8 cellular contexts compared by ENCODE assay signal in the genomic region with DNA sequence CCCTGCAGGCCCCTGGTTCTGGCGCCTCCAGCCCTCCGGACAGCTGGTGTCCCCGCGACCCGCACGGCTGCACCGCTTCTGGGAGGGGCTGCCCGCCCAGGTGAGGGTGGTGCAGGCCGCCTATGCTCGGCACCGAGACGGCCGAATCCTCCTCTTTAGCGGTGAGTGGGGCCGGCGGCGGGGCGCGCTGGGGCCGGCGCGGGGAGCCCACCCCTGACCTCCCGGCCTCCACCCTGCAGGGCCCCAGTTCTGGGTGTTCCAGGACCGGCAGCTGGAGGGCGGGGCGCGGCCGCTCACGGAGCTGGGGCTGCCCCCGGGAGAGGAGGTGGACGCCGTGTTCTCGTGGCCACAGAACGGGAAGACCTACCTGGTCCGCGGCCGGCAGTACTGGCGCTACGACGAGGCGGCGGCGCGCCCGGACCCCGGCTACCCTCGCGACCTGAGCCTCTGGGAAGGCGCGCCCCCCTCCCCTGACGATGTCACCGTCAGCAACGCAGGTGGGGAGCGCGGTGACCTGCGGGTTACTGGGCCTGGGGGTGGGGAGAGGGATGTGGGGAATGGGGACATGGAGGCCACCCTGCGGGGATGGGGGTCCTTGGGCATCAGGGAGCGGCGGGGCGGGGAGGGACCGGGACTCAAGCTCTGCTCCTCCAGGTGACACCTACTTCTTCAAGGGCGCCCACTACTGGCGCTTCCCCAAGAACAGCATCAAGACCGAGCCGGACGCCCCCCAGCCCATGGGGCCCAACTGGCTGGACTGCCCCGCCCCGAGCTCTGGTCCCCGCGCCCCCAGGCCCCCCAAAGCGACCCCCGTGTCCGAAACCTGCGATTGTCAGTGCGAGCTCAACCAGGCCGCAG. TPM values are rescaled to one million over a fixed set of nuclear protein-coding genes. Genes with fewer than 3 reads are reported as not detected.
DNase-seq lines count a peak whose midpoint lies in the region; ATAC-seq and TF ChIP-seq lines count a peak whose summit lies in the region.

No MANE protein-coding gene starts in this region.

- no peaks in the 10 kb centered on the region for H4K20me1 ChIP-seq in fibroblast of lung (ENCODE audit: control insufficient read depth, extremely low read depth, insufficient read depth, low read length)

- peaks cover 10% of the 10 kb centered on the region for H3K4me1 ChIP-seq in ACC112 (ENCODE audit: control insufficient read depth, insufficient read depth, low read length, unreplicated experiment)
- no peaks in the 10 kb centered on the region for H3K4me1 ChIP-seq in fibroblast of lung (ENCODE audit: control insufficient read depth, extremely low read depth, insufficient read depth, low read length)
- H3K4me1 ChIP-seq in urinary bladder (ENCODE audit: insufficient read depth): no peaks in the 10 kb centered on the region

- no peaks in the 10 kb centered on the region for H3K9me3 Mint-ChIP-seq in IgD-negative memory B cell
- H3K9me3 Mint-ChIP-seq in activated CD8-positive, alpha-beta T cell treated with anti-CD3 and anti-CD28 coated beads, Interleukin-2, amount 10 ng/mL, durations not matched to agents 7 days and 5 days (ENCODE audit: insufficient read depth): no peaks in the 10 kb centered on the region
- H3K9me3 Mint-ChIP-seq in naive thymus-derived CD8-positive, alpha-beta T cell: no peaks in the 10 kb centered on the region

- H3K9me3 ChIP-seq in fibroblast of lung (ENCODE audit: control insufficient read depth, insufficient read depth, low read depth, low read length): no peaks in the 10 kb centered on the region

- peak overlapping the region; percentile 89 for H2AFZ ChIP-seq in ACC112 (ENCODE audit: low read length, unreplicated experiment)
- peak overlapping the region; percentile 75 for H2AFZ ChIP-seq in fibroblast of lung (ENCODE audit: low read length)

- no peaks in the 10 kb centered on the region for H3K36me3 ChIP-seq in ACC112 (ENCODE audit: insufficient read depth, low read length)
- no peaks in the 10 kb centered on the region for H3K36me3 ChIP-seq in fibroblast of lung (ENCODE audit: control insufficient read depth, insufficient read depth, low read length)
- H3K36me3 ChIP-seq in urinary bladder (ENCODE audit: insufficient read depth): no peaks in the 10 kb centered on the region

- peak; percentile 81 for DNase-seq in activated CD8-positive, alpha-beta T cell treated with anti-CD3 and anti-CD28 coated beads, Interleukin-2, amount 10 ng/mL, durations not matched to agents 7 days and 5 days
- DNase-seq in fibroblast of lung (ENCODE audit: low read depth in 2 of 2): peak in 1 of 2 donors; percentile 9
- DNase-seq in naive thymus-derived CD8-positive, alpha-beta T cell: peak in 5 of 10 donors; percentile 39 to 75 (median 46)
- no peak for DNase-seq in AG08395 (ENCODE audit: low spot score)

- no peaks in the 10 kb centered on the region for H3K36me3 Mint-ChIP-seq in IgD-negative memory B cell
- peaks cover 61% of the 10 kb centered on the region for H3K36me3 Mint-ChIP-seq in activated CD8-positive, alpha-beta T cell treated with anti-CD3 and anti-CD28 coated beads, Interleukin-2, amount 10 ng/mL, durations not matched to agents 7 days and 5 days (ENCODE audit: low read depth)
- peaks cover 0 to 16% (median 0%) of the 10 kb centered on the region in 3 donors for H3K36me3 Mint-ChIP-seq in naive thymus-derived CD8-positive, alpha-beta T cell

- WGBS in urinary bladder: 7% methylated on average over 76 of the region's 76 CpGs

- CTCF ChIA-PET in activated CD8-positive, alpha-beta T cell treated with anti-CD3 and anti-CD28 coated beads, Interleukin-2, amount 10 ng/mL, durations not matched to agents 7 days and 5 days (lab: Charles Lee): interaction anchor here (0.6 to 3.7 kb wide), 37 partner anchors 10 to 399 kb away, joined by 3 to 230 read pairs (median 6); a partner anchor contains a TSS

- H3K4me3 ChIP-seq in ACC112 (ENCODE audit: low read depth, low read length) (peak overlapping the region; percentile 98), fibroblast of lung (replicated peaks in 1 of 4; ENCODE audit: control extremely low read depth in 1 of 4, insufficient read depth in 1 of 4, low read depth in 3 of 4, low read length in 4 of 4) (peak overlapping the region; percentile 54 to 87 (median 79)), urinary bladder (ENCODE audit: low read depth, low read length) (peak overlapping the region; percentile 89)

- peaks cover 2% of the 10 kb centered on the region for H3K27me3 Mint-ChIP-seq in IgD-negative memory B cell
- no peaks in the 10 kb centered on the region for H3K27me3 Mint-ChIP-seq in activated CD8-positive, alpha-beta T cell treated with anti-CD3 and anti-CD28 coated beads, Interleukin-2, amount 10 ng/mL, durations not matched to agents 7 days and 5 days (ENCODE audit: low read depth)
- no peaks in the 10 kb centered on the region for H3K27me3 Mint-ChIP-seq in naive thymus-derived CD8-positive, alpha-beta T cell

- TF ChIP-seq CTCF in fibroblast of lung (conservative IDR thresholded peaks at IDR 0.05 in 1 of 2, IDR thresholded peaks at IDR 0.05 in 1 of 2; ENCODE audit: low read depth in 1 of 2, low read length in 2 of 2): peak in 1 of 2 donors; percentile 17

- no peak overlapping the region for H3K27ac ChIP-seq in ACC112 (ENCODE audit: low read depth, low read length)
- H3K27ac ChIP-seq in fibroblast of lung (ENCODE audit: insufficient read depth, low read length): peak overlapping the region; percentile 43
- H3K27ac ChIP-seq in urinary bladder (ENCODE audit: low read depth): peak overlapping the region; percentile 48

- peak overlapping the region; percentile 69 for H3K9ac ChIP-seq in fibroblast of lung (ENCODE audit: insufficient read depth, low read length)

- H3K79me2 ChIP-seq in ACC112 (ENCODE audit: control insufficient read depth, insufficient read depth, low read length, unreplicated experiment): no peaks in the 10 kb centered on the region
- H3K79me2 ChIP-seq in fibroblast of lung (ENCODE audit: control insufficient read depth, insufficient read depth, low read length): no peaks in the 10 kb centered on the region

- H3K4me3 Mint-ChIP-seq in IgD-negative memory B cell: peak overlapping the region; percentile 65 to 95 (median 86)
- H3K4me3 Mint-ChIP-seq in activated CD8-positive, alpha-beta T cell treated with anti-CD3 and anti-CD28 coated beads, Interleukin-2, amount 10 ng/mL, durations not matched to agents 7 days and 5 days: peak overlapping the region; percentile 94
- H3K4me3 Mint-ChIP-seq in naive thymus-derived CD8-positive, alpha-beta T cell: peak overlapping the region; percentile 82 to 95 (median 87)

- H3K4me2 ChIP-seq in fibroblast of lung (ENCODE audit: extremely low read depth, insufficient read depth, low read length): peak overlapping the region; percentile 96

- H3K27me3 ChIP-seq in ACC112 (ENCODE audit: insufficient read depth, low read length) (no peaks in the 10 kb centered on the region), fibroblast of lung (ENCODE audit: control insufficient read depth, insufficient read depth, low read length) (no peaks in the 10 kb centered on the region)

- H3K27ac Mint-ChIP-seq in IgD-negative memory B cell: no peak overlapping the region
- H3K27ac Mint-ChIP-seq in activated CD8-positive, alpha-beta T cell treated with anti-CD3 and anti-CD28 coated beads, Interleukin-2, amount 10 ng/mL, durations not matched to agents 7 days and 5 days: peak overlapping the region; percentile 95
- peak overlapping the region in 9 of 10 donors; percentile 71 to 94 (median 87) for H3K27ac Mint-ChIP-seq in naive thymus-derived CD8-positive, alpha-beta T cell

- ATAC-seq in GM18511 (IDR thresholded peaks at IDR 0.05; ENCODE audit: unreplicated experiment): peak; percentile 57
- ATAC-seq in activated CD8-positive, alpha-beta T cell treated with anti-CD3 and anti-CD28 coated beads, Interleukin-2, amount 10 ng/mL, durations not matched to agents 7 days and 5 days: peak; percentile 56
- peak; percentile 43 to 61 for ATAC-seq in naive thymus-derived CD8-positive, alpha-beta T cell

- POLR2A ChIA-PET in activated CD8-positive, alpha-beta T cell treated with anti-CD3 and anti-CD28 coated beads, Interleukin-2, amount 10 ng/mL, durations not matched to agents 7 days and 5 days (lab: Charles Lee): interaction anchor here (0.7 to 4.3 kb wide), 15 partner anchors 9 to 108 kb away, joined by 3 to 27 read pairs (median 6); a partner anchor contains a TSS
- POLR2A ChIA-PET in naive thymus-derived CD8-positive, alpha-beta T cell (lab: Charles Lee): interaction anchor here (0.5 to 15.7 kb wide), 26 partner anchors 10 to 1214 kb away, joined by 3 to 278 read pairs (median 6); a partner anchor contains a TSS

- peaks cover 9 to 15% (median 14%) of the 10 kb centered on the region in 3 donors for H3K4me1 Mint-ChIP-seq in IgD-negative memory B cell
- peaks cover 71% of the 10 kb centered on the region for H3K4me1 Mint-ChIP-seq in activated CD8-positive, alpha-beta T cell treated with anti-CD3 and anti-CD28 coated beads, Interleukin-2, amount 10 ng/mL, durations not matched to agents 7 days and 5 days (ENCODE audit: low read depth)
- H3K4me1 Mint-ChIP-seq in naive thymus-derived CD8-positive, alpha-beta T cell: peaks cover 26 to 65% (median 55%) of the 10 kb centered on the region in 4 donors

RNA-seq across cellular contexts. Expression of a gene that starts 7.0 kb away (rescaled TPM):
- 59.8 TPM for polyA plus RNA-seq in IgD-negative memory B cell
- total RNA-seq in activated CD8-positive, alpha-beta T cell treated with anti-CD3 and anti-CD28 coated beads, Interleukin-2, amount 10 ng/mL, durations not matched to agents 7 days and 5 days: 1,000 to 10,000 TPM; 1,836 to 1,884 TPM
- total RNA-seq in fibroblast of lung: 4.4 and 5.1 TPM in 2 replicates
- polyA plus RNA-seq in fibroblast of lung: 1.4 and 4.1 TPM in 2 replicates
- polyA plus RNA-seq in fibroblast of lung (2012): 1.9 and 5.0 TPM in 2 replicates
- polyA minus RNA-seq in fibroblast of lung (ENCODE audit: low replicate concordance): 8.2 and 10.2 TPM in 2 replicates
- total RNA-seq in naive thymus-derived CD8-positive, alpha-beta T cell: 100 to 1,000 TPM; 363 to 375 TPM
- 1,000 to 10,000 TPM; 1,686 to 2,118 (median 1,952) TPM for polyA plus RNA-seq in naive thymus-derived CD8-positive, alpha-beta T cell
- total RNA-seq in urinary bladder: 18.1 TPM
- polyA plus RNA-seq in urinary bladder: 28.0 TPM

RNA-seq across cellular contexts. Expression of a gene that starts 12.0 kb away (rescaled TPM):
- polyA plus RNA-seq in IgD-negative memory B cell: 0.40 TPM
- total RNA-seq in activated CD8-positive, alpha-beta T cell treated with anti-CD3 and anti-CD28 coated beads, Interleukin-2, amount 10 ng/mL, durations not matched to agents 7 days and 5 days: 10 to 100 TPM; 58.0 to 66.1 TPM
- not detected in 2 replicates for total RNA-seq in fibroblast of lung
- 0.02 and 0.03 TPM in 2 replicates for polyA plus RNA-seq in fibroblast of lung
- polyA plus RNA-seq in fibroblast of lung (2012): 0.19 and 0.25 TPM in 2 replicates
- polyA minus RNA-seq in fibroblast of lung (ENCODE audit: low replicate concordance): not detected in 2 replicates
- total RNA-seq in naive thymus-derived CD8-positive, alpha-beta T cell: under 1 TPM; 0.38 to 0.60 TPM
- polyA plus RNA-seq in naive thymus-derived CD8-positive, alpha-beta T cell: under 1 TPM; 0.36 to 0.94 (median 0.60) TPM
- 0.32 TPM for total RNA-seq in urinary bladder
- polyA plus RNA-seq in urinary bladder: 0.82 TPM

RNA-seq across cellular contexts. Expression of a gene that starts 21.7 kb away (rescaled TPM):
- polyA plus RNA-seq in IgD-negative memory B cell (not detected), fibroblast of lung (0.05 TPM in 1 of 2 replicates, not detected in the other), urinary bladder (8.3 TPM)
- under 1 TPM; 0.84 to 0.94 TPM for total RNA-seq in activated CD8-positive, alpha-beta T cell treated with anti-CD3 and anti-CD28 coated beads, Interleukin-2, amount 10 ng/mL, durations not matched to agents 7 days and 5 days
- total RNA-seq in fibroblast of lung (not detected in 2 replicates), urinary bladder (7.2 TPM)
- 0.06 and 0.12 TPM in 2 replicates for polyA plus RNA-seq in fibroblast of lung (2012)
- not detected in 2 replicates for polyA minus RNA-seq in fibroblast of lung (ENCODE audit: low replicate concordance)
- not detected for total RNA-seq in naive thymus-derived CD8-positive, alpha-beta T cell
- polyA plus RNA-seq in naive thymus-derived CD8-positive, alpha-beta T cell: not detected

RNA-seq across cellular contexts. Expression of a gene that starts 34.6 kb away (rescaled TPM):
- 48.2 TPM for polyA plus RNA-seq in IgD-negative memory B cell
- 10 to 100 TPM; 57.4 to 57.9 TPM for total RNA-seq in activated CD8-positive, alpha-beta T cell treated with anti-CD3 and anti-CD28 coated beads, Interleukin-2, amount 10 ng/mL, durations not matched to agents 7 days and 5 days
- total RNA-seq in fibroblast of lung: 25.4 and 26.6 TPM in 2 replicates
- polyA plus RNA-seq in fibroblast of lung: 17.6 and 19.7 TPM in 2 replicates
- polyA plus RNA-seq in fibroblast of lung (2012): 23.8 and 28.3 TPM in 2 replicates
- polyA minus RNA-seq in fibroblast of lung (ENCODE audit: low replicate concordance): 35.4 and 45.0 TPM in 2 replicates
- total RNA-seq in naive thymus-derived CD8-positive, alpha-beta T cell: 10 to 100 TPM; 24.2 to 24.9 TPM
- 10 to 100 TPM; 45.2 to 59.0 (median 58.8) TPM for polyA plus RNA-seq in naive thymus-derived CD8-positive, alpha-beta T cell
- total RNA-seq in urinary bladder: 9.8 TPM
- polyA plus RNA-seq in urinary bladder: 22.8 TPM

RNA-seq across cellular contexts. Expression of a gene that starts 34.7 kb away (rescaled TPM):
- polyA plus RNA-seq in IgD-negative memory B cell (26.2 TPM), fibroblast of lung (44.9 and 58.0 TPM in 2 replicates), urinary bladder (91.8 TPM)
- total RNA-seq in activated CD8-positive, alpha-beta T cell treated with anti-CD3 and anti-CD28 coated beads, Interleukin-2, amount 10 ng/mL, durations not matched to agents 7 days and 5 days: 10 to 100 TPM; 41.0 to 41.7 TPM
- total RNA-seq in fibroblast of lung (36.0 and 75.5 TPM in 2 replicates), urinary bladder (29.1 TPM)
- 219 and 305 TPM in 2 replicates for polyA plus RNA-seq in fibroblast of lung (2012)
- polyA minus RNA-seq in fibroblast of lung (ENCODE audit: low replicate concordance): 66.1 and 106 TPM in 2 replicates
- total RNA-seq in naive thymus-derived CD8-positive, alpha-beta T cell: 10 to 100 TPM; 14.0 to 15.1 TPM
- 10 to 100 TPM; 13.1 to 16.5 (median 16.5) TPM for polyA plus RNA-seq in naive thymus-derived CD8-positive, alpha-beta T cell

Comparison
In these comparisons a context has a peak if more than half of its experiments do, and no peak if none do; other contexts are left out.
1. H3K27ac Mint-ChIP-seq: peak in activated CD8-positive, alpha-beta T cell treated with anti-CD3 and anti-CD28 coated beads, Interleukin-2, amount 10 ng/mL, durations not matched to agents 7 days and 5 days (single experiment) and naive thymus-derived CD8-positive, alpha-beta T cell (9 of 10); none in IgD-negative memory B cell (0 of 3).
2. RNA of a gene that starts 7.0 kb away (total RNA-seq): 1,836 to 1,884 TPM in activated CD8-positive, alpha-beta T cell treated with anti-CD3 and anti-CD28 coated beads, Interleukin-2, amount 10 ng/mL, durations not matched to agents 7 days and 5 days and 363 to 375 TPM in naive thymus-derived CD8-positive, alpha-beta T cell; 18.1 TPM in urinary bladder (single experiment) and 4.4 to 5.1 TPM in fibroblast of lung; every median in the first group is over 10 times any median in the second.
3. RNA of a gene that starts 12.0 kb away (total RNA-seq): 58.0 to 66.1 TPM in activated CD8-positive, alpha-beta T cell treated with anti-CD3 and anti-CD28 coated beads, Interleukin-2, amount 10 ng/mL, durations not matched to agents 7 days and 5 days; 0.38 to 0.60 TPM in naive thymus-derived CD8-positive, alpha-beta T cell, 0.32 TPM in urinary bladder (single experiment) and not detected in fibroblast of lung; every median in the first group is over 10 times any median in the second.
4. Peak in every context shown above with its lines, with median percentiles within 50 percentile points of each other: H3K4me3 ChIP-seq, ATAC-seq and H3K4me3 Mint-ChIP-seq.